In the genomic region with DNA sequence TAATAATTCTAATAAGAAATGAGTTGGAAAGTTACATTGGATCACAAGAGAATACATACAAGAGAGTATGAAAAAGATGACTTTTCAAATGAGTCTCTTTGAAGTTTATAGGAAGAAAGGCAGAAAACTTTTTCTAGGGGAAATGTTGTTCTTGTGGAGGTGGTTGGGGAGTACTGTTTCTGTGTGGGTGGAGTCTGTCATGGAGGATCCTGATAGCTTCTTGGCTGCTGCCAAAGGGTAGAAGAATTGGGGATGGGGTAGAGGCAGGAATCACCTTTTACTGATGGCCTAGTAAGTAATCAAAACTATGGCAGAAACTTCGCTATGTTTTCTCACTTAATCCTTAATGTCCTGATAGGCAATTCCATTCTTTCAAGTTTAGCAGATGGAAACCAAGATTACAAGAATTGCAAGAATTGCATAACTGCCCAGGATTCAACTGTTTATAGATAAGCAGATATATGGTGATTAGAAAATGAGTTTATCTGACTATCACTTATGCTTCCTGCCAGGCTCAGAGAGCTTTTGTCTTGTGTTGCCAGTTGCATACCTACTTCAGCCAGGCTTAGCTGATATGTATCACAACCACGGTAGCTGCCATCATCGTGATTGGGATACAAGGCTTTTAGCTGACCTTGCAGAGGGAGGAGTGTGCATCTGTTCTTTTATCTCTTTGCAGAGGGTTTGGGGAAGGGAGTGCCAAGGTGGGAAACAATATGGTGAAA, we compare ENCODE assay signal across 1 cellular context.
A peak's percentile ranks its signal among the peaks of the same experiment; 100 is the strongest.
TF ChIP-seq lines count a peak whose summit lies in the region.

No MANE protein-coding gene starts in this region.

TF ChIP-seq in K562, 482 proteins besides CTCF, POLR2A, EP300 and RAD21 (continued from another document and continues in another):
- no peak for TF ChIP-seq ZNF318 (IDR thresholded peaks at IDR 0.05; ENCODE audit: borderline replicate concordance in 1 of 2, low read depth in 1 of 2)
- 0 out of 2 replicates have a peak, but pooled peaks have one; percentile 27 for TF ChIP-seq TCF3 (CRISPR knock-in tag; IDR thresholded peaks at IDR 0.05)
- TF ChIP-seq, protein P1, sequence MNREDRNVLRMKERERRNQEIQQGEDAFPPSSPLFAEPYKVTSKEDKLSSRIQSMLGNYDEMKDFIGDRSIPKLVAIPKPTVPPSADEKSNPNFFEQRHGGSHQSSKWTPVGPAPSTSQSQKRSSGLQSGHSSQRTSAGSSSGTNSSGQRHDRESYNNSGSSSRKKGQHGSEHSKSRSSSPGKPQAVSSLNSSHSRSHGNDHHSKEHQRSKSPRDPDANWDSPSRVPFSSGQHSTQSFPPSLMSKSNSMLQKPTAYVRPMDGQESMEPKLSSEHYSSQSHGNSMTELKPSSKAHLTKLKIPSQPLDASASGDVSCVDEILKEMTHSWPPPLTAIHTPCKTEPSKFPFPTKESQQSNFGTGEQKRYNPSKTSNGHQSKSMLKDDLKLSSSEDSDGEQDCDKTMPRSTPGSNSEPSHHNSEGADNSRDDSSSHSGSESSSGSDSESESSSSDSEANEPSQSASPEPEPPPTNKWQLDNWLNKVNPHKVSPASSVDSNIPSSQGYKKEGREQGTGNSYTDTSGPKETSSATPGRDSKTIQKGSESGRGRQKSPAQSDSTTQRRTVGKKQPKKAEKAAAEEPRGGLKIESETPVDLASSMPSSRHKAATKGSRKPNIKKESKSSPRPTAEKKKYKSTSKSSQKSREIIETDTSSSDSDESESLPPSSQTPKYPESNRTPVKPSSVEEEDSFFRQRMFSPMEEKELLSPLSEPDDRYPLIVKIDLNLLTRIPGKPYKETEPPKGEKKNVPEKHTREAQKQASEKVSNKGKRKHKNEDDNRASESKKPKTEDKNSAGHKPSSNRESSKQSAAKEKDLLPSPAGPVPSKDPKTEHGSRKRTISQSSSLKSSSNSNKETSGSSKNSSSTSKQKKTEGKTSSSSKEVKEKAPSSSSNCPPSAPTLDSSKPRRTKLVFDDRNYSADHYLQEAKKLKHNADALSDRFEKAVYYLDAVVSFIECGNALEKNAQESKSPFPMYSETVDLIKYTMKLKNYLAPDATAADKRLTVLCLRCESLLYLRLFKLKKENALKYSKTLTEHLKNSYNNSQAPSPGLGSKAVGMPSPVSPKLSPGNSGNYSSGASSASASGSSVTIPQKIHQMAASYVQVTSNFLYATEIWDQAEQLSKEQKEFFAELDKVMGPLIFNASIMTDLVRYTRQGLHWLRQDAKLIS (CRISPR knock-in tag; IDR thresholded peaks at IDR 0.05) = no peak
- TF ChIP-seq POLR2AphosphoS5 (IDR thresholded peaks at IDR 0.05; ENCODE audit: control insufficient read depth, insufficient read depth, low read depth, low read length) = peak; percentile 75
- TF ChIP-seq BRD9 (IDR thresholded peaks at IDR 0.05; ENCODE audit: low read depth, partially characterized antibody) = no peak
- no peak for TF ChIP-seq GABPB2 (CRISPR knock-in tag; conservative IDR thresholded peaks at IDR 0.05)
- TF ChIP-seq SRSF9 (IDR thresholded peaks at IDR 0.05; ENCODE audit: borderline replicate concordance, low read depth, low read length) = no peak
- no peak for TF ChIP-seq CCAR2 (IDR thresholded peaks at IDR 0.05; ENCODE audit: low read depth, low read length)
- no peak for TF ChIP-seq HIVEP1 (CRISPR knock-in tag; IDR thresholded peaks at IDR 0.05)
- TF ChIP-seq CREBBP (IDR thresholded peaks at IDR 0.05; ENCODE audit: low read depth, low read length) = no peak
- TF ChIP-seq, protein P2, sequence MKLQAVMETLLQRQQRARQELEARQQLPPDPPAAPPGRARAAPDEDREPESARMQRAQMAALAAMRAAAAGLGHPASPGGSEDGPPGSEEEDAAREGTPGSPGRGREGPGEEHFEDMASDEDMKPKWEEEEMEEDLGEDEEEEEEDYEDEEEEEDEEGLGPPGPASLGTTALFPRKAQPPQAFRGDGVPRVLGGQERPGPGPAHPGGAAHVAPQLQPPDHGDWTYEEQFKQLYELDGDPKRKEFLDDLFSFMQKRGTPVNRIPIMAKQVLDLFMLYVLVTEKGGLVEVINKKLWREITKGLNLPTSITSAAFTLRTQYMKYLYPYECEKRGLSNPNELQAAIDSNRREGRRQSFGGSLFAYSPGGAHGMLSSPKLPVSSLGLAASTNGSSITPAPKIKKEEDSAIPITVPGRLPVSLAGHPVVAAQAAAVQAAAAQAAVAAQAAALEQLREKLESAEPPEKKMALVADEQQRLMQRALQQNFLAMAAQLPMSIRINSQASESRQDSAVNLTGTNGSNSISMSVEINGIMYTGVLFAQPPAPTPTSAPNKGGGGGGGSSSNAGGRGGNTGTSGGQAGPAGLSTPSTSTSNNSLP (IDR thresholded peaks at IDR 0.05; ENCODE audit: borderline replicate concordance, low read depth, low read length) = no peak
- TF ChIP-seq KDM2B (CRISPR knock-in tag; IDR thresholded peaks at IDR 0.05) = no peak
- no peak for TF ChIP-seq TAF15 (IDR thresholded peaks at IDR 0.05; ENCODE audit: low read depth, low read length)
- TF ChIP-seq CBX8 (IDR thresholded peaks at IDR 0.05; ENCODE audit: borderline replicate concordance, extremely low read depth, low read depth, low read length, poor library complexity, severe bottlenecking) = no peak
- TF ChIP-seq, protein P3, sequence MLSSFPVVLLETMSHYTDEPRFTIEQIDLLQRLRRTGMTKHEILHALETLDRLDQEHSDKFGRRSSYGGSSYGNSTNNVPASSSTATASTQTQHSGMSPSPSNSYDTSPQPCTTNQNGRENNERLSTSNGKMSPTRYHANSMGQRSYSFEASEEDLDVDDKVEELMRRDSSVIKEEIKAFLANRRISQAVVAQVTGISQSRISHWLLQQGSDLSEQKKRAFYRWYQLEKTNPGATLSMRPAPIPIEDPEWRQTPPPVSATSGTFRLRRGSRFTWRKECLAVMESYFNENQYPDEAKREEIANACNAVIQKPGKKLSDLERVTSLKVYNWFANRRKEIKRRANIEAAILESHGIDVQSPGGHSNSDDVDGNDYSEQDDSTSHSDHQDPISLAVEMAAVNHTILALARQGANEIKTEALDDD (IDR thresholded peaks at IDR 0.05) = no peak
- TF ChIP-seq ZFP30 (CRISPR knock-in tag; IDR thresholded peaks at IDR 0.05; ENCODE audit: borderline replicate concordance) = no peak
- TF ChIP-seq GTF2F1 (IDR thresholded peaks at IDR 0.05; ENCODE audit: low read depth, low read length) = no peak
- no peak for TF ChIP-seq YY1 (IDR thresholded peaks at IDR 0.05; ENCODE audit: borderline replicate concordance in 1 of 3, control insufficient read depth in 1 of 3, extremely low read depth in 1 of 3, insufficient read depth in 3 of 3, insufficient read length in 1 of 3, insufficient replicate concordance in 2 of 3, low read depth in 1 of 3, low read length in 2 of 3)
- no peak for TF ChIP-seq ZBTB9 (CRISPR knock-in tag; IDR thresholded peaks at IDR 0.05)
- no peak for TF ChIP-seq CEBPG (CRISPR knock-in tag; IDR thresholded peaks at IDR 0.05)
- TF ChIP-seq CEBPG (tag; conservative IDR thresholded peaks at IDR 0.05 in 1 of 2, IDR thresholded peaks at IDR 0.05 in 1 of 2) = peak; percentile 55 to 68
- no peak for TF ChIP-seq TAF1 (IDR thresholded peaks at IDR 0.05; ENCODE audit: control insufficient read depth, extremely low read depth, insufficient read depth, low read length, severe bottlenecking)
- TF ChIP-seq TAF9B (IDR thresholded peaks at IDR 0.05; ENCODE audit: partially characterized antibody) = no peak
- TF ChIP-seq HEY1 (CRISPR knock-in tag; IDR thresholded peaks at IDR 0.05; ENCODE audit: borderline replicate concordance) = no peak
- no peak for TF ChIP-seq MCM3 (IDR thresholded peaks at IDR 0.05)
- TF ChIP-seq RBM39 (optimal IDR thresholded peaks at IDR 0.05; ENCODE audit: low read depth, low read length) = no peak
- no peak for TF ChIP-seq HNRNPL (IDR thresholded peaks at IDR 0.05; ENCODE audit: low read depth, low read length)
- peak; percentile 43; the same call in 1 of the 2 replicates for TF ChIP-seq POLR2G (IDR thresholded peaks at IDR 0.05; ENCODE audit: low read depth, low read length)
- no peak for TF ChIP-seq NCOA6 (IDR thresholded peaks at IDR 0.05)
- TF ChIP-seq KLF16 (IDR thresholded peaks at IDR 0.05) = peak; percentile 69; the same call in 1 of the 2 replicates
- no peak for TF ChIP-seq TEAD1 (CRISPR knock-in tag; IDR thresholded peaks at IDR 0.05)
- TF ChIP-seq ARID2 (IDR thresholded peaks at IDR 0.05) = no peak
- no peak for TF ChIP-seq CSDE1 (IDR thresholded peaks at IDR 0.05)
- peak; percentile 69 for TF ChIP-seq EGR1 (conservative IDR thresholded peaks at IDR 0.05)
- no peak for TF ChIP-seq POLR2AphosphoS2 (IDR thresholded peaks at IDR 0.05; ENCODE audit: low read length)
- no peak for TF ChIP-seq ZNF778 (CRISPR knock-in tag; IDR thresholded peaks at IDR 0.05)
